ENCODE assay signal across 1 cellular context in the genomic region with DNA sequence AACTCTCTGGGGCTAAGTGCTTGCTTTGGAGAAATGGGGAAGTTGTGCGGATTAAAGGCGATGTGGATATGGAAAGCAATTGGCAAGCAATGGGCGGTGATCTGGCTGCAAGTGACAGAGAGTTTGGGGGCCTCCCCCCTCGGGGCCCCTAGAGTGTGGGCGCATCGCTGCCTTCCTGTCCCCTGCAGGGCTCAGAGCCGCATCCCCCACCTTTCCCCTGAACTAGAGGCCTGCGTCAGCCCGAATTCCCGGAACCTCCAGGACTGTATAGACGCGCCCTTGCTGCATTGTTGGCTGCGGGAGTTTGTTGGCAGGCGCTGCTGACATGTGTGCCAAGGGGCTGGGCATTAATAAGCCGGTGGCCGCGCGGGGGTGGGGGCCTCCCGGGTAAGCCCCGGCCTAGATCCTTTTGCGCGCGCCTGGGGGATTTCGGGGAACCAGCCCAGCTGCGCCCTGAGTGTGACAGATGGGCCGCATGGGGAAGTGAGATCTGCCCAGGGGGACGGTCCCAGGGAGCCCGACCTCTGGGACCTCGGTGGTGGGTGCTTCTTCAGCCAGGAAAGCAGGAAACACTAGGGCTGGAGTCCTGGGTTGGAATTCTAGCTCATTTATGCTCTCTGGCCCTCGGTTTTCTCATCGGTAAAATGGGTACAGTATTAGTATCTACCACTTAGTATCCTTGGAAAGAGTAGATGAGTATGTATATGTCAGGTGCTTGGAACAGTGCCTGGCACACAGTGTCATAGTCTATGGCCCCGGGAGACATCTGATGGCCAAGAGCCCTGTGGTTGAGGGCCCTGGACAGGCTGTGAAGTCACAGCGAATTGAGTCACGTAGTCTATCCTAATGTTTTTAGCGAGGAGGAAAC.
TF ChIP-seq lines count a peak whose summit lies in the region.

No MANE protein-coding gene starts in this region.

TF ChIP-seq in K562, 482 proteins besides CTCF, POLR2A, EP300 and RAD21 (continued from another document):
- TF ChIP-seq, protein P1, sequence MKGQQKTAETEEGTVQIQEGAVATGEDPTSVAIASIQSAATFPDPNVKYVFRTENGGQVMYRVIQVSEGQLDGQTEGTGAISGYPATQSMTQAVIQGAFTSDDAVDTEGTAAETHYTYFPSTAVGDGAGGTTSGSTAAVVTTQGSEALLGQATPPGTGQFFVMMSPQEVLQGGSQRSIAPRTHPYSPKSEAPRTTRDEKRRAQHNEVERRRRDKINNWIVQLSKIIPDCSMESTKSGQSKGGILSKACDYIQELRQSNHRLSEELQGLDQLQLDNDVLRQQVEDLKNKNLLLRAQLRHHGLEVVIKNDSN (CRISPR knock-in tag; IDR thresholded peaks at IDR 0.05): 0 out of 2 replicates have a peak, but pooled peaks have one; percentile 7
